In genomic region chr7:100482728-100483100, GRCh38 we compare ENCODE assay signal across 9 cellular contexts. TPM values are rescaled to one million over a fixed set of nuclear protein-coding genes. Genes with fewer than 3 reads are reported as not detected.
DNase-seq lines count a peak whose midpoint lies in the region; ATAC-seq, FAIRE-seq and TF ChIP-seq lines count a peak whose summit lies in the region.
"Had no signal": no experiment of that assay in that cellular context is flagged by ENCODE, and none has a peak within 500 bp of the region (broad histone marks: within the 10 kb centered on the region; RNA-seq: fewer than 3 reads in every experiment).

No MANE protein-coding gene starts in this region.

- H3K9me3 Mint-ChIP-seq in activated naive CD4-positive, alpha-beta T cell treated with anti-CD3 and anti-CD28 coated beads, Interleukin-2, amount 10 ng/mL, durations not matched to agents 7 days and 5 days, result no peaks in the 10 kb centered on the region
- H3K9me3 Mint-ChIP-seq in memory B cell, result no peaks in the 10 kb centered on the region
- no peaks in the 10 kb centered on the region for H3K9me3 Mint-ChIP-seq in type B pancreatic cell

- no peaks in the 10 kb centered on the region for H3K27me3 ChIP-seq in K562 (ENCODE audit: control insufficient read depth in 2 of 2, insufficient read depth in 2 of 2, low read length in 2 of 2)

- H3K36me3 ChIP-seq in K562 (ENCODE audit: control insufficient read depth, insufficient read depth, low read length), result no peaks in the 10 kb centered on the region

- H3K9me3 ChIP-seq in K562 (replicated peaks; ENCODE audit: control insufficient read depth, insufficient read depth, low read depth, low read length), result no peaks in the 10 kb centered on the region

- peaks cover 23% of the 10 kb centered on the region for H3K4me1 Mint-ChIP-seq in activated naive CD4-positive, alpha-beta T cell treated with anti-CD3 and anti-CD28 coated beads, Interleukin-2, amount 10 ng/mL, durations not matched to agents 7 days and 5 days
- H3K4me1 Mint-ChIP-seq in memory B cell (peaks cover 11% of the 10 kb centered on the region), type B pancreatic cell (ENCODE audit: unreplicated experiment) (peaks cover 21% of the 10 kb centered on the region)

- ATAC-seq in K562, result no peak
- no peak for ATAC-seq in memory B cell (ENCODE audit: low read depth)
- ATAC-seq in GM18870 (IDR thresholded peaks at IDR 0.05; ENCODE audit: unreplicated experiment), result no peak

- no peak overlapping the region; the same call in 2 of the 3 replicates for H3K27ac ChIP-seq in K562 (ENCODE audit: extremely low read depth, low read depth, low read length)

- CTCF ChIA-PET in activated naive CD4-positive, alpha-beta T cell treated with anti-CD3 and anti-CD28 coated beads, Interleukin-2, amount 10 ng/mL, durations not matched to agents 7 days and 5 days (lab: Charles Lee), result interaction anchor here (0.6 to 2.2 kb wide), 19 partner anchors 11 to 223 kb away, joined by 3 to 18 read pairs (median 4); partner anchors contain the start of genes MEPCE, MOSPD3 and ZCWPW1
- CTCF ChIA-PET in K562 (lab: Yijun Ruan, JAX; ENCODE audit: low intra/inter-chr PET ratio), result interaction anchor here (0.7 to 3.3 kb wide), 12 partner anchors 13 to 370 kb away, joined by 3 to 30 read pairs (median 4); partner anchors contain the start of genes AGFG2 and SLC12A9

- no peak for FAIRE-seq in K562 (lab: Jason Lieb, UNC)

- H3K36me3 Mint-ChIP-seq in activated naive CD4-positive, alpha-beta T cell treated with anti-CD3 and anti-CD28 coated beads, Interleukin-2, amount 10 ng/mL, durations not matched to agents 7 days and 5 days, result peaks cover 3% of the 10 kb centered on the region
- H3K36me3 Mint-ChIP-seq in memory B cell (no peaks in the 10 kb centered on the region), type B pancreatic cell (no peaks in the 10 kb centered on the region)

- no peak overlapping the region for H3K27ac Mint-ChIP-seq in activated naive CD4-positive, alpha-beta T cell treated with anti-CD3 and anti-CD28 coated beads, Interleukin-2, amount 10 ng/mL, durations not matched to agents 7 days and 5 days
- H3K27ac Mint-ChIP-seq in memory B cell (no peak overlapping the region), type B pancreatic cell (peak overlapping the region; percentile 78)

- BruUV-seq in K562 (replicated peaks; lab: Mats Ljungman, UMichigan), result no TSS peak

- TF ChIP-seq EP300 in K562 (IDR thresholded peaks at IDR 0.05; ENCODE audit: low read length), result no peak

- WGBS in K562 (ENCODE audit: insufficient coverage, low coverage, missing lambda C conversion rate), result 25% methylated on average over 16 of the region's 16 CpGs

- H3K4me2 ChIP-seq in K562 (ENCODE audit: insufficient read depth, low read length), result peak overlapping the region; percentile 87

- TF ChIP-seq RAD21 in K562 (CRISPR knock-in tag; conservative IDR thresholded peaks at IDR 0.05 in 1 of 2, IDR thresholded peaks at IDR 0.05 in 1 of 2), result no peak

- POLR2A ChIA-PET in K562 (lab: Yijun Ruan, JAX), result interaction anchor here (0.7 to 1.6 kb wide), 3 partner anchors 77 to 98 kb away, joined by 3 to 5 read pairs (median 3); no protein-coding TSS in a partner anchor

- in situ Hi-C loops in K562 (cut with MboI), result no loop called here

- peaks cover 8 to 70% of the 10 kb centered on the region in 2 experiments; a peak in 4 of 5 replicates for H3K4me1 ChIP-seq in K562 (replicated peaks in 1 of 2; ENCODE audit: control insufficient read depth in 2 of 2, insufficient read depth in 2 of 2, low read length in 2 of 2)

- H2AFZ ChIP-seq in K562 (ENCODE audit: low read depth, low read length), result peak overlapping the region; percentile 96

- peak overlapping the region; percentile 58 to 94; a peak in 3 of 4 replicates for H3K9ac ChIP-seq in K562 (ENCODE audit: insufficient read depth in 1 of 2, low read depth in 2 of 2, low read length in 2 of 2)

- peaks cover 15% of the 10 kb centered on the region for H3K79me2 ChIP-seq in K562 (ENCODE audit: control insufficient read depth, insufficient read depth, low read length)

- intact Hi-C loops in K562 (cut with micrococcal nuclease), result loop anchor here (1.0 kb wide), 3 partner anchors 13 to 82 kb away; no protein-coding TSS in a partner anchor

- TF ChIP-seq CTCF in K562 (IDR thresholded peaks at IDR 0.05 in 2 of 3, conservative IDR thresholded peaks at IDR 0.05 in 1 of 3; ENCODE audit: insufficient read depth in 2 of 3, low read depth in 1 of 3, low read length in 3 of 3) (no peak), type B pancreatic cell (conservative IDR thresholded peaks at IDR 0.05) (no peak)

- DNase-seq in activated naive CD4-positive, alpha-beta T cell treated with anti-CD3 and anti-CD28 coated beads, Interleukin-2, amount 10 ng/mL, durations not matched to agents 7 days and 5 days, result no peak
- DNase-seq in activated naive CD4-positive, alpha-beta T cell (lab: John Stamatoyannopoulos, UW), result no peak
- DNase-seq in K562 (ENCODE audit: extremely low read depth in 1 of 4, low spot score in 3 of 4) (peak in 2 of 4 experiments; percentile 4), memory B cell (ENCODE audit: low spot score in 2 of 2) (no peak), type B pancreatic cell (ENCODE audit: extremely low spot score, unreplicated experiment) (no peak), middle frontal gyrus (ENCODE audit: extremely low spot score, low spot score) (no peak)
- DNase-seq in effector CD8-positive, alpha-beta T cell (lab: John Stamatoyannopoulos, UW), result no peak
- DNase-seq: DMS 273 treated with DMSO at 0.1 percent for 48 hours had no signal

- TF ChIP-seq POLR2A in K562 (conservative IDR thresholded peaks at IDR 0.05), result no peak

- peaks cover 23% of the 10 kb centered on the region for H3K27me3 Mint-ChIP-seq in activated naive CD4-positive, alpha-beta T cell treated with anti-CD3 and anti-CD28 coated beads, Interleukin-2, amount 10 ng/mL, durations not matched to agents 7 days and 5 days
- H3K27me3 Mint-ChIP-seq in memory B cell, result peaks cover 3% of the 10 kb centered on the region
- no peaks in the 10 kb centered on the region for H3K27me3 Mint-ChIP-seq in type B pancreatic cell

- peak overlapping the region; percentile 83 for H3K4me3 Mint-ChIP-seq in activated naive CD4-positive, alpha-beta T cell treated with anti-CD3 and anti-CD28 coated beads, Interleukin-2, amount 10 ng/mL, durations not matched to agents 7 days and 5 days
- H3K4me3 Mint-ChIP-seq in memory B cell (peak overlapping the region; percentile 76), type B pancreatic cell (peak overlapping the region; percentile 92)

- H4K20me1 ChIP-seq in K562 (replicated peaks; ENCODE audit: control insufficient read depth, insufficient read depth, low read length), result no peaks in the 10 kb centered on the region

- peak overlapping the region; percentile 64 for H3K4me3 ChIP-seq in K562

- H3K9me1 ChIP-seq in K562 (ENCODE audit: control insufficient read depth, insufficient read depth, low read length), result no peaks in the 10 kb centered on the region

RNA-seq across cellular contexts. Expression of gene NYAP1, which starts 1.0 kb away (rescaled TPM):
- 0.53 and 1.0 TPM in 2 replicates for total RNA-seq in K562 (2011; cell fraction: chromatin; rRNA removed; ENCODE audit: low replicate concordance)
- 0.67 and 0.79 TPM in 2 replicates for total RNA-seq in K562 (2011; cell fraction: nucleolus; rRNA removed)
- total RNA-seq in K562 (2011; cell fraction: nucleoplasm; rRNA removed), result 0.23 and 0.59 TPM in 2 replicates
- 0.32 and 0.98 TPM in 2 replicates for total RNA-seq in K562 (2014; rRNA removed)
- 0.11 and 0.13 TPM in 2 replicates for total RNA-seq in K562 (2014; rRNA removed; fragmentation: Illumina TruSeq; extraction: Trizol)
- total RNA-seq in K562 (2015; rRNA removed; fragmentation: Illumina TruSeq; extraction: Trizol), result 0.15 and 0.22 TPM in 2 replicates
- total RNA-seq in K562 (2021), result 0.82 and 0.87 TPM in 2 replicates
- 0.09 and 0.13 TPM in 2 replicates for polyA plus RNA-seq in K562 (2011; rRNA removed)
- polyA plus RNA-seq in K562 (2011; cell fraction: cytosol; rRNA removed), result 0.15 and 1.4 TPM in 2 replicates
- 0.34 and 1.7 TPM in 2 replicates for polyA plus RNA-seq in K562 (2011; cell fraction: nucleus; rRNA removed)
- 0.35 and 0.65 TPM in 2 replicates for polyA plus RNA-seq in K562 (2012)
- polyA plus RNA-seq in K562 (2014; fragmentation: Illumina TruSeq; extraction: Trizol), result 0.13 and 0.17 TPM in 2 replicates
- not detected for polyA plus RNA-seq in K562 (2014; fragmentation: Nextera tagmentation; extraction: Ambion mirVana)
- polyA plus RNA-seq in K562 (2014; rRNA removed), result 0.88 and 1.0 TPM in 2 replicates
- polyA minus RNA-seq in K562 (2011; rRNA and poly(A)+ RNA removed), result 0.11 TPM in 1 of 2 replicates, not detected in the other
- not detected in 2 replicates for polyA minus RNA-seq in K562 (2011; cell fraction: cytosol; rRNA and poly(A)+ RNA removed)
- 0.22 and 0.40 TPM in 2 replicates for polyA minus RNA-seq in K562 (2011; cell fraction: nucleus; rRNA and poly(A)+ RNA removed)
- 2.1 and 6.3 TPM in 2 replicates for total RNA-seq in type B pancreatic cell (ENCODE audit: low replicate concordance)

RNA-seq across cellular contexts. Expression of gene TSC22D4, which starts 3.7 kb away (rescaled TPM):
- total RNA-seq in K562 (2011; cell fraction: chromatin; rRNA removed; ENCODE audit: low replicate concordance), result 30.5 and 88.7 TPM in 2 replicates
- 56.8 and 60.5 TPM in 2 replicates for total RNA-seq in K562 (2011; cell fraction: nucleolus; rRNA removed)
- 38.6 and 57.1 TPM in 2 replicates for total RNA-seq in K562 (2011; cell fraction: nucleoplasm; rRNA removed)
- total RNA-seq in K562 (2014; rRNA removed), result 77.6 and 102 TPM in 2 replicates
- 10.1 and 13.1 TPM in 2 replicates for total RNA-seq in K562 (2014; rRNA removed; fragmentation: Illumina TruSeq; extraction: Trizol)
- 31.3 and 33.9 TPM in 2 replicates for total RNA-seq in K562 (2015; rRNA removed; fragmentation: Illumina TruSeq; extraction: Trizol)
- total RNA-seq in K562 (2021), result 102 and 107 TPM in 2 replicates
- polyA plus RNA-seq in K562 (2011; rRNA removed), result 14.2 and 18.8 TPM in 2 replicates
- 13.0 and 47.0 TPM in 2 replicates for polyA plus RNA-seq in K562 (2011; cell fraction: cytosol; rRNA removed)
- polyA plus RNA-seq in K562 (2011; cell fraction: nucleus; rRNA removed), result 22.1 and 53.6 TPM in 2 replicates
- 64.9 and 107 TPM in 2 replicates for polyA plus RNA-seq in K562 (2012)
- polyA plus RNA-seq in K562 (2014; fragmentation: Illumina TruSeq; extraction: Trizol), result 28.7 and 51.7 TPM in 2 replicates
- polyA plus RNA-seq in K562 (2014; fragmentation: Nextera tagmentation; extraction: Ambion mirVana), result under 1 TPM; 0.37 to 0.92 TPM
- 57.9 and 61.0 TPM in 2 replicates for polyA plus RNA-seq in K562 (2014; rRNA removed)
- polyA minus RNA-seq in K562 (2011; rRNA and poly(A)+ RNA removed), result 5.5 and 9.6 TPM in 2 replicates
- 24.5 and 26.5 TPM in 2 replicates for polyA minus RNA-seq in K562 (2011; cell fraction: cytosol; rRNA and poly(A)+ RNA removed)
- polyA minus RNA-seq in K562 (2011; cell fraction: nucleus; rRNA and poly(A)+ RNA removed), result 10.0 and 13.5 TPM in 2 replicates
- 45.3 and 57.6 TPM in 2 replicates for total RNA-seq in type B pancreatic cell (ENCODE audit: low replicate concordance)

RNA-seq across cellular contexts. Expression of gene SPACDR, which starts 18.7 kb away (rescaled TPM):
- 3.4 and 9.9 TPM in 2 replicates for total RNA-seq in K562 (2011; cell fraction: chromatin; rRNA removed; ENCODE audit: low replicate concordance)
- 1.8 and 4.7 TPM in 2 replicates for total RNA-seq in K562 (2011; cell fraction: nucleolus; rRNA removed)
- 2.4 and 3.8 TPM in 2 replicates for total RNA-seq in K562 (2011; cell fraction: nucleoplasm; rRNA removed)
- total RNA-seq in K562 (2014; rRNA removed), result 0.14 and 0.29 TPM in 2 replicates
- total RNA-seq in K562 (2014; rRNA removed; fragmentation: Illumina TruSeq; extraction: Trizol), result not detected in 2 replicates
- total RNA-seq in K562 (2015; rRNA removed; fragmentation: Illumina TruSeq; extraction: Trizol), result 0.29 and 0.41 TPM in 2 replicates
- total RNA-seq in K562 (2021), result 0.55 and 1.2 TPM in 2 replicates
- 0.18 and 0.20 TPM in 2 replicates for polyA plus RNA-seq in K562 (2011; rRNA removed)
- polyA plus RNA-seq in K562 (2011; cell fraction: cytosol; rRNA removed), result 0.40 and 0.56 TPM in 2 replicates
- 1.0 and 2.9 TPM in 2 replicates for polyA plus RNA-seq in K562 (2011; cell fraction: nucleus; rRNA removed)
- 0.47 and 2.1 TPM in 2 replicates for polyA plus RNA-seq in K562 (2012)
- polyA plus RNA-seq in K562 (2014; fragmentation: Illumina TruSeq; extraction: Trizol), result 0.13 and 0.24 TPM in 2 replicates
- polyA plus RNA-seq in K562 (2014; fragmentation: Nextera tagmentation; extraction: Ambion mirVana), result under 1 TPM; 0.07 to 0.11 TPM
- polyA plus RNA-seq in K562 (2014; rRNA removed), result 0.12 and 0.15 TPM in 2 replicates
- polyA minus RNA-seq in K562 (2011; rRNA and poly(A)+ RNA removed), result not detected in 2 replicates
- polyA minus RNA-seq in K562 (2011; cell fraction: cytosol; rRNA and poly(A)+ RNA removed), result not detected in 2 replicates
- not detected in 2 replicates for polyA minus RNA-seq in K562 (2011; cell fraction: nucleus; rRNA and poly(A)+ RNA removed)
- 1.4 and 2.8 TPM in 2 replicates for total RNA-seq in type B pancreatic cell (ENCODE audit: low replicate concordance)

RNA-seq across cellular contexts. Expression of gene PPP1R35, which starts 46.4 kb away (rescaled TPM):
- total RNA-seq in K562 (2011; cell fraction: chromatin; rRNA removed; ENCODE audit: low replicate concordance), result 18.9 and 64.5 TPM in 2 replicates
- total RNA-seq in K562 (2011; cell fraction: nucleolus; rRNA removed), result 109 and 128 TPM in 2 replicates
- total RNA-seq in K562 (2011; cell fraction: nucleoplasm; rRNA removed), result 45.6 and 53.0 TPM in 2 replicates
- total RNA-seq in K562 (2014; rRNA removed), result 127 and 152 TPM in 2 replicates
- 18.9 and 25.9 TPM in 2 replicates for total RNA-seq in K562 (2014; rRNA removed; fragmentation: Illumina TruSeq; extraction: Trizol)
- 44.9 and 47.9 TPM in 2 replicates for total RNA-seq in K562 (2015; rRNA removed; fragmentation: Illumina TruSeq; extraction: Trizol)
- 124 and 135 TPM in 2 replicates for total RNA-seq in K562 (2021)
- 28.2 and 31.7 TPM in 2 replicates for polyA plus RNA-seq in K562 (2011; rRNA removed)
- polyA plus RNA-seq in K562 (2011; cell fraction: cytosol; rRNA removed), result 38.6 and 141 TPM in 2 replicates
- 136 and 297 TPM in 2 replicates for polyA plus RNA-seq in K562 (2011; cell fraction: nucleus; rRNA removed)
- 70.7 and 78.6 TPM in 2 replicates for polyA plus RNA-seq in K562 (2012)
- polyA plus RNA-seq in K562 (2014; fragmentation: Illumina TruSeq; extraction: Trizol), result 19.4 and 33.7 TPM in 2 replicates
- 1 to 10 TPM; 2.9 to 5.9 TPM for polyA plus RNA-seq in K562 (2014; fragmentation: Nextera tagmentation; extraction: Ambion mirVana)
- 153 and 185 TPM in 2 replicates for polyA plus RNA-seq in K562 (2014; rRNA removed)
- polyA minus RNA-seq in K562 (2011; rRNA and poly(A)+ RNA removed), result 2.2 and 5.8 TPM in 2 replicates
- polyA minus RNA-seq in K562 (2011; cell fraction: cytosol; rRNA and poly(A)+ RNA removed), result 13.8 and 18.6 TPM in 2 replicates
- polyA minus RNA-seq in K562 (2011; cell fraction: nucleus; rRNA and poly(A)+ RNA removed), result 16.7 and 26.0 TPM in 2 replicates
- 31.4 and 33.8 TPM in 2 replicates for total RNA-seq in type B pancreatic cell (ENCODE audit: low replicate concordance)

RNA-seq across cellular contexts. Expression of gene MEPCE, which starts 53.1 kb away (rescaled TPM):
- 33.3 and 101 TPM in 2 replicates for total RNA-seq in K562 (2011; cell fraction: chromatin; rRNA removed; ENCODE audit: low replicate concordance)
- total RNA-seq in K562 (2011; cell fraction: nucleolus; rRNA removed), result 57.9 and 76.5 TPM in 2 replicates
- 40.2 and 43.9 TPM in 2 replicates for total RNA-seq in K562 (2011; cell fraction: nucleoplasm; rRNA removed)
- total RNA-seq in K562 (2014; rRNA removed), result 50.6 and 65.4 TPM in 2 replicates
- total RNA-seq in K562 (2014; rRNA removed; fragmentation: Illumina TruSeq; extraction: Trizol), result 24.9 and 29.5 TPM in 2 replicates
- total RNA-seq in K562 (2015; rRNA removed; fragmentation: Illumina TruSeq; extraction: Trizol), result 60.3 and 60.4 TPM in 2 replicates
- 72.8 and 76.3 TPM in 2 replicates for total RNA-seq in K562 (2021)
- 16.1 and 16.7 TPM in 2 replicates for polyA plus RNA-seq in K562 (2011; rRNA removed)
- polyA plus RNA-seq in K562 (2011; cell fraction: cytosol; rRNA removed), result 13.0 and 28.0 TPM in 2 replicates
- 23.6 and 47.0 TPM in 2 replicates for polyA plus RNA-seq in K562 (2011; cell fraction: nucleus; rRNA removed)
- polyA plus RNA-seq in K562 (2012), result 54.7 and 58.7 TPM in 2 replicates
- polyA plus RNA-seq in K562 (2014; fragmentation: Illumina TruSeq; extraction: Trizol), result 66.5 and 77.3 TPM in 2 replicates
- polyA plus RNA-seq in K562 (2014; fragmentation: Nextera tagmentation; extraction: Ambion mirVana), result 10 to 100 TPM; 10.9 to 13.7 TPM
- polyA plus RNA-seq in K562 (2014; rRNA removed), result 42.7 and 44.1 TPM in 2 replicates
- polyA minus RNA-seq in K562 (2011; rRNA and poly(A)+ RNA removed), result 20.0 and 29.4 TPM in 2 replicates
- 18.7 and 24.0 TPM in 2 replicates for polyA minus RNA-seq in K562 (2011; cell fraction: cytosol; rRNA and poly(A)+ RNA removed)
- 27.9 and 29.5 TPM in 2 replicates for polyA minus RNA-seq in K562 (2011; cell fraction: nucleus; rRNA and poly(A)+ RNA removed)
- 27.5 and 36.6 TPM in 2 replicates for total RNA-seq in type B pancreatic cell (ENCODE audit: low replicate concordance)
